In the genomic region with DNA sequence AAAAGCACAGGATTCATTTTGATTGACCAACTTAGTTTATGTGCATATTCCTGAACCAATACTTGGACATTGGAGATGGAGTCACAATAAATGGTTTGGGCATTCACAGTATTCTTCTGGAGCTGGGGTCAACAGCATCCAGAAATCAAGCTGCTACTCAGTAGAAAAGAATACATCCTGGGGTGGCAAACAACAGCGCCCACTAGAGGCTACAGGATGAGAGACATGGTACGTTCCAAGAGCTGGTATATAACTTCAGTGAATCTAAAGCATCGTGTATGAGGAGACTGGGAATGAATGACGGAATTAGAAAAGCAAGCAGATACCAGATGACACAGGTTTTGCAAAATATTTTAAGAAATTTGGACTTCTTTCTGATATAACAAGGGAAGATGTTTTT, we compare ENCODE assay signal across 9 cellular contexts.
DNase-seq lines count a peak whose midpoint lies in the region; ATAC-seq and TF ChIP-seq lines count a peak whose summit lies in the region.
"Had no signal": no experiment of that assay in that cellular context is flagged by ENCODE, and none has a peak within 500 bp of the region (broad histone marks: within the 10 kb centered on the region; RNA-seq: fewer than 3 reads in every experiment).

No MANE protein-coding gene starts in this region.

- no peak overlapping the region for H3K23ac ChIP-seq in mesendoderm (ENCODE audit: low read length)

- no CpG with 5 or more reads among the region's 4 CpGs for WGBS in mesendoderm (ENCODE audit: extremely low coverage, insufficient coverage, low lambda C conversion rate)
- WGBS in esophagus squamous epithelium, 2 donors, result 65 to 73% methylated on average over 4 of the region's 4 CpGs

- no peak overlapping the region for H2BK15ac ChIP-seq in mesendoderm (replicated peaks; ENCODE audit: low read depth)

- no peaks in the 10 kb centered on the region for H3K79me2 ChIP-seq in mesendoderm (ENCODE audit: control insufficient read depth, insufficient read depth, low read length)

- no peak overlapping the region for H4K8ac ChIP-seq in mesendoderm (ENCODE audit: low read depth, low read length)

- no peak overlapping the region for H3K4ac ChIP-seq in mesendoderm (ENCODE audit: low read depth, low read length)

- H3K27ac ChIP-seq in ascending aorta (peak overlapping the region in 1 of 2 donors; percentile 14), mesendoderm (ENCODE audit: low read depth, low read length) (no peak overlapping the region), esophagus squamous epithelium (no peak overlapping the region)
- H3K27ac ChIP-seq: BLaER1 treated with 17β-estradiol and CSF1 and Interleukin-3, amounts not matched to agents 10 nM and 100 nM had no signal

- peaks cover 16% of the 10 kb centered on the region for H3K9me3 Mint-ChIP-seq in activated T-cell treated with anti-CD3 and anti-CD28 coated beads, Interleukin-2, amount 50 U/mL, for 4 hours

- no peak for TF ChIP-seq POLR2A in esophagus squamous epithelium (IDR thresholded peaks at IDR 0.05)

- DNase-seq in SKM-1 treated with dmso at 0.1 percent for 144 hours (lab: John Stamatoyannopoulos, UW; ENCODE audit: unreplicated experiment) (peak; percentile 27), SKM-1 (lab: John Stamatoyannopoulos, UW; ENCODE audit: unreplicated experiment) (no peak), ascending aorta (ENCODE audit: low spot score in 2 of 2) (no peak), mesendoderm (peak; percentile 78), esophagus squamous epithelium (lab: John Stamatoyannopoulos, UW) (no peak), ureter (ENCODE audit: low spot score) (no peak)
- no peak for DNase-seq in activated T-cell treated with anti-CD3 and anti-CD28 coated beads, Interleukin-2, amount 50 U/mL, for 4 hours

- H3K36me3 ChIP-seq in ascending aorta (no peaks in the 10 kb centered on the region), mesendoderm (ENCODE audit: control insufficient read depth, insufficient read depth, low read length) (no peaks in the 10 kb centered on the region), esophagus squamous epithelium (no peaks in the 10 kb centered on the region)
- H3K36me3 ChIP-seq: BLaER1 treated with 17β-estradiol and CSF1 and Interleukin-3, amounts not matched to agents 10 nM and 100 nM had no signal

- H3K79me1 ChIP-seq in mesendoderm (ENCODE audit: low read length), result no peaks in the 10 kb centered on the region

- intact Hi-C loops in ascending aorta (cut with DNase I) (no loop called here), esophagus squamous epithelium (cut with DNase I) (no loop called here)

- H3K27me3 ChIP-seq in ascending aorta (no peaks in the 10 kb centered on the region), mesendoderm (ENCODE audit: insufficient read depth, low read length, poor library complexity) (no peaks in the 10 kb centered on the region), esophagus squamous epithelium (no peaks in the 10 kb centered on the region)
- H3K27me3 ChIP-seq: BLaER1 treated with 17β-estradiol and CSF1 and Interleukin-3, amounts not matched to agents 10 nM and 100 nM had no signal

- no peak overlapping the region for H3K18ac ChIP-seq in mesendoderm (ENCODE audit: low read length)

- H3K27me3 Mint-ChIP-seq in activated T-cell treated with anti-CD3 and anti-CD28 coated beads, Interleukin-2, amount 50 U/mL, for 4 hours (ENCODE audit: low read depth), result no peaks in the 10 kb centered on the region

- no peak overlapping the region for H3K9ac ChIP-seq in mesendoderm (ENCODE audit: low read length)
- H3K9ac ChIP-seq: BLaER1 treated with 17β-estradiol and CSF1 and Interleukin-3, amounts not matched to agents 10 nM and 100 nM had no signal

- TF ChIP-seq CTCF in ascending aorta (IDR thresholded peaks at IDR 0.05), result peak in 2 of 3 experiments; percentile 27 to 29
- TF ChIP-seq CTCF in esophagus squamous epithelium (IDR thresholded peaks at IDR 0.05), result peak in 3 of 6 experiments; percentile 21 to 59 (median 28)

- H3K56ac ChIP-seq in mesendoderm (ENCODE audit: low read length), result no peak overlapping the region

- no peak overlapping the region for H3K4me3 Mint-ChIP-seq in activated T-cell treated with anti-CD3 and anti-CD28 coated beads, Interleukin-2, amount 50 U/mL, for 4 hours

- H3K4me3 ChIP-seq in ascending aorta, result no peak overlapping the region
- H3K4me3 ChIP-seq in mesendoderm (ENCODE audit: low read length), result no peak overlapping the region
- H3K4me3 ChIP-seq in esophagus squamous epithelium, result no peak overlapping the region
- H3K4me3 ChIP-seq: BLaER1 treated with 17β-estradiol and CSF1 and Interleukin-3, amounts not matched to agents 10 nM and 100 nM had no signal

- no peak overlapping the region for H2BK5ac ChIP-seq in mesendoderm (ENCODE audit: low read length)

- no peak overlapping the region for H2BK120ac ChIP-seq in mesendoderm (ENCODE audit: low read depth, low read length)

- H3K4me1 Mint-ChIP-seq in activated T-cell treated with anti-CD3 and anti-CD28 coated beads, Interleukin-2, amount 50 U/mL, for 4 hours (ENCODE audit: low read depth), result no peaks in the 10 kb centered on the region

- peaks cover 0 to 4% of the 10 kb centered on the region in 2 donors for H3K4me1 ChIP-seq in ascending aorta
- H3K4me1 ChIP-seq in mesendoderm (ENCODE audit: control insufficient read depth, low read depth, low read length), result no peaks in the 10 kb centered on the region
- no peaks in the 10 kb centered on the region for H3K4me1 ChIP-seq in esophagus squamous epithelium
- H3K4me1 ChIP-seq: BLaER1 treated with 17β-estradiol and CSF1 and Interleukin-3, amounts not matched to agents 10 nM and 100 nM had no signal

- no peak overlapping the region for H3K4me2 ChIP-seq in mesendoderm (ENCODE audit: low read length)
- H3K4me2 ChIP-seq: BLaER1 treated with 17β-estradiol and CSF1 and Interleukin-3, amounts not matched to agents 10 nM and 100 nM had no signal

- no peak overlapping the region for H4K5ac ChIP-seq in mesendoderm (ENCODE audit: low read length)

- ATAC-seq in HG03354 (IDR thresholded peaks at IDR 0.05; ENCODE audit: poor library complexity, severe bottlenecking, unreplicated experiment), result peak; percentile 85
- ATAC-seq in activated T-cell treated with anti-CD3 and anti-CD28 coated beads, Interleukin-2, amount 50 U/mL, for 4 hours, result no peak

- no peaks in the 10 kb centered on the region for H3K36me3 Mint-ChIP-seq in activated T-cell treated with anti-CD3 and anti-CD28 coated beads, Interleukin-2, amount 50 U/mL, for 4 hours (ENCODE audit: insufficient read depth)

- no peak overlapping the region for H2AK5ac ChIP-seq in mesendoderm (ENCODE audit: low read length)

- no peaks in the 10 kb centered on the region for H3K9me3 ChIP-seq in ascending aorta
- H3K9me3 ChIP-seq in esophagus squamous epithelium, result no peaks in the 10 kb centered on the region
- H3K9me3 ChIP-seq: BLaER1 treated with 17β-estradiol and CSF1 and Interleukin-3, amounts not matched to agents 10 nM and 100 nM had no signal

Comparison
In these comparisons a context has a peak if more than half of its experiments do, and no peak if none do; other contexts are left out.
1. DNase-seq: peak in SKM-1 treated with dmso at 0.1 percent for 144 hours (single experiment) and mesendoderm (single experiment); none in SKM-1 (single experiment), ascending aorta (0 of 2), esophagus squamous epithelium (single experiment), ureter (single experiment) and activated T-cell treated with anti-CD3 and anti-CD28 coated beads, Interleukin-2, amount 50 U/mL, for 4 hours (single experiment).